7 cellular contexts compared by ENCODE assay signal in genomic region chr6:157789297-157789696, GRCh38.
"Had no signal": no experiment of that assay in that cellular context is flagged by ENCODE, and none has a peak within 500 bp of the region (broad histone marks: within the 10 kb centered on the region; RNA-seq: fewer than 3 reads in every experiment).

No MANE protein-coding gene starts in this region.

- H3K9ac ChIP-seq: KMS-11 had no signal

- H3K27ac ChIP-seq: KMS-11 had no signal

- H3K9me3 ChIP-seq: HAP-1 had no signal

- H3K4me3 Mint-ChIP-seq: HFFc6 had no signal

- DNase-seq: GOT3, HFFc6, IMR-90, KBM-7 had no signal

- H3K4me3 ChIP-seq: HAP-1 had no signal

- H3K9me3 Mint-ChIP-seq: HFFc6 had no signal

- H3K27ac Mint-ChIP-seq: HFFc6 had no signal

- H3K4me1 ChIP-seq: HAP-1 had no signal

- H3K4me2 ChIP-seq: KMS-11 had no signal

- H3K36me3 ChIP-seq: HAP-1 had no signal

- FAIRE-seq: HTR-8/SVneo had no signal
